In the genomic region with DNA sequence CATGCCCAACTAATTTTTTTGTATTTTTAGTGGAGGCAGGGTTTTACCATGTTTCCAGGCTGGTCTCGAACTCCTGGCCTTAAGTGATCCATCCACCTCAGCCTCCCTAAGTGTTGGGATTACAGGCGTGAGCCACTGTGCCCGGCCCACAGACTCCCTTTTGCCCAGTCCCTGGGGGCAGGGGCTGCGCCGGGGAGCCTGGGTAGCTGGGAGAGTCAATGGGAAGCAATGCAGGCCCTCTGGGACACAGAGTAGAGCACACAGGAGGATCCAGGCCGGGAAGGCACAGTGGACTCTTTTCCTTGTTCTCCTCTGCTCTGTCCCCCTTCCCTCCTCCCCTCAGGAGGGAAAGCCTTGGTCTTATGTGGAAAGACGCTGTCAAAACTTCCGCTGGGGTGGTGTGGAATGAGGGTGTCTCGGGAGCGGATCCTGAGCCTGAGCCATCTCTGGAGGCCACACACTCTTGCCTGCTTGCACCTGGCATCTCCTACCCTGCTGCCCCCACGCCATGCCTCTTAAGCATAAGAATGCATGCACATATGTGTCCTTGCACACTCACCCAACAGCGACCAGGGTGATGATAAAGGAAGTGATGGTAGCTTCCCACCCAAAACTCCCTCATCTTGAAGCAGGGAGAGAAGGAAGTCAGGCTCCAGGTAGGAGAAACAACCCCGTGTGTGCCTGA, we compare ENCODE assay signal across 18 cellular contexts.
"Had no signal": no experiment of that assay in that cellular context is flagged by ENCODE, and none has a peak within 500 bp of the region (broad histone marks: within the 10 kb centered on the region; RNA-seq: fewer than 3 reads in every experiment).

No MANE protein-coding gene starts in this region.

- H3K27me3 ChIP-seq: dorsolateral prefrontal cortex, hepatocyte, testis, transverse colon had no signal

- H3K4me1 ChIP-seq: testis had no signal

- H3K27ac Mint-ChIP-seq: nephron; stimulated activated memory B cell treated with anti-CD40 and anti-IgM and Interleukin-4, amounts not matched to agents 10 μg/mL and 1 μg/mL and 100 μg/mL, for 72 hours; stimulated activated naive CD8-positive, alpha-beta T cell treated with anti-CD3 and anti-CD28 coated beads, Interleukin-15, Interleukin-2, amounts not matched to agents 100 ng/mL and 50 ng/mL, for 24 hours had no signal

- ATAC-seq: sciatic nerve; stimulated activated memory B cell treated with anti-CD40 and anti-IgM and Interleukin-4, amounts not matched to agents 10 μg/mL and 1 μg/mL and 100 μg/mL, for 72 hours had no signal

- H3K36me3 Mint-ChIP-seq: stimulated activated memory B cell treated with anti-CD40 and anti-IgM and Interleukin-4, amounts not matched to agents 10 μg/mL and 1 μg/mL and 100 μg/mL, for 72 hours had no signal

- H3K27me3 Mint-ChIP-seq: stimulated activated memory B cell treated with anti-CD40 and anti-IgM and Interleukin-4, amounts not matched to agents 10 μg/mL and 1 μg/mL and 100 μg/mL, for 72 hours had no signal

- H3K4me3 ChIP-seq: coronary artery, dorsolateral prefrontal cortex, hepatocyte, psoas muscle, spleen, testis, transverse colon had no signal

- H3K4me1 Mint-ChIP-seq: stimulated activated memory B cell treated with anti-CD40 and anti-IgM and Interleukin-4, amounts not matched to agents 10 μg/mL and 1 μg/mL and 100 μg/mL, for 72 hours had no signal

- H3K9me3 Mint-ChIP-seq: nephron; stimulated activated memory B cell treated with anti-CD40 and anti-IgM and Interleukin-4, amounts not matched to agents 10 μg/mL and 1 μg/mL and 100 μg/mL, for 72 hours; stimulated activated naive CD8-positive, alpha-beta T cell treated with anti-CD3 and anti-CD28 coated beads, Interleukin-15, Interleukin-2, amounts not matched to agents 100 ng/mL and 50 ng/mL, for 24 hours had no signal

- H3K36me3 ChIP-seq: spleen, transverse colon had no signal

- DNase-seq: effector CD8-positive, alpha-beta T cell; foreskin melanocyte; mammary epithelial cell; retina; spleen; stimulated activated CD4-positive, alpha-beta T cell treated with anti-CD3 and anti-CD28 coated beads, Interleukin-15, amount 100 ng/mL, for 24 hours; stimulated activated CD4-positive, alpha-beta T cell treated with anti-CD3 and anti-CD28 coated beads, Interleukin-1b, Interleukin-23, amount 100 ng/mL, for 48 hours; stimulated activated CD4-positive, alpha-beta T cell treated with anti-CD3 and anti-CD28 coated beads, Interleukin-4, amount 100 ng/mL, for 24 hours; testis; transverse colon had no signal

- H3K9me3 ChIP-seq: psoas muscle, spleen, testis, transverse colon had no signal

- H3K27ac ChIP-seq: coronary artery, dorsolateral prefrontal cortex, hepatocyte, psoas muscle, spleen, testis had no signal

- H3K4me3 Mint-ChIP-seq: nephron; stimulated activated memory B cell treated with anti-CD40 and anti-IgM and Interleukin-4, amounts not matched to agents 10 μg/mL and 1 μg/mL and 100 μg/mL, for 72 hours; stimulated activated naive CD8-positive, alpha-beta T cell treated with anti-CD3 and anti-CD28 coated beads, Interleukin-15, Interleukin-2, amounts not matched to agents 100 ng/mL and 50 ng/mL, for 24 hours had no signal
